ENCODE assay signal across 1 cellular context in the genomic region with DNA sequence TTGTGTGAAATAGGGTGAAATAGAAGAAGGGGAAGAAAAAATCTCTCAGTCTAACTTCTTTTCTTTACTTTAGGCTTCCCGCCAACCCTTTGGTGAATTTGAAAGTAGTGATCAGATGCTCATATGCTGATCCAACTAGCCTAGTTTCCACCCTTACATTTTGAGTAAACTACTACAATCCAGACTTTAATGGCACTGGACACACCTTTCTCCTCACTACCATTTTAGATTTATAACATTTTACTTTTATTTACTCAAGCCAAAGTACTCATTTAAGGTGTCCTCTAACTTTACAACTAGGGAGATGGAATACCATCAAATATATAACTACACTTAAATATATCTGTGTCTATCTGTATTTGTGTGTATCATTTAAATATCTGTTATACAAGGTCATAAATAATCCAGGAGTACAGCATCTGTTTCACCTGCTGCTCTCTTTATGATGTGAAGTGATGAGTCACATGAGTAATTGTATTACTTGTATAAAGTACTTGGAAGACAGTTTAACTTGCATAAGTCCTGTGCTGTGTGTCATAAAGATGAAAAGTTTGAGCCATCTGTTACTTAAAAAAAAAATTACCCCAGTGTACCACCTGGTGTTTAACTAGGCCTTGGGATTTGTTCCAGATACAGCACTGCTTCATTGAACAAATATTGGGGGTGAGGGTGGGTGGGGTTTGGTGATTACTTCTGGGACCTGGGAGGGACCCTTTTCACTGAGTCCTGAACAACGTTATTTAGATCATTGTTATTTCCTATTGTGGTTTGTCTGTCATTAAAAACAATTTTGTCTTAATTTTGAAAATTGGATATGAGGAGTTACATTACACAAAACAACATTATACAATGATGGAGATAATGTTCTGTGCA.
TF ChIP-seq lines count a peak whose summit lies in the region.

No MANE protein-coding gene starts in this region.

TF ChIP-seq in HEK293, 187 proteins besides CTCF, POLR2A, EP300 and RAD21 (continued from another document and continues in another):
- TF ChIP-seq, protein P1, sequence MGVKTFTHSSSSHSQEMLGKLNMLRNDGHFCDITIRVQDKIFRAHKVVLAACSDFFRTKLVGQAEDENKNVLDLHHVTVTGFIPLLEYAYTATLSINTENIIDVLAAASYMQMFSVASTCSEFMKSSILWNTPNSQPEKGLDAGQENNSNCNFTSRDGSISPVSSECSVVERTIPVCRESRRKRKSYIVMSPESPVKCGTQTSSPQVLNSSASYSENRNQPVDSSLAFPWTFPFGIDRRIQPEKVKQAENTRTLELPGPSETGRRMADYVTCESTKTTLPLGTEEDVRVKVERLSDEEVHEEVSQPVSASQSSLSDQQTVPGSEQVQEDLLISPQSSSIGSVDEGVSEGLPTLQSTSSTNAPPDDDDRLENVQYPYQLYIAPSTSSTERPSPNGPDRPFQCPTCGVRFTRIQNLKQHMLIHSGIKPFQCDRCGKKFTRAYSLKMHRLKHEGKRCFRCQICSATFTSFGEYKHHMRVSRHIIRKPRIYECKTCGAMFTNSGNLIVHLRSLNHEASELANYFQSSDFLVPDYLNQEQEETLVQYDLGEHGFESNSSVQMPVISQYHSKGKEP (tag by site-specific recombination; IDR thresholded peaks at IDR 0.05), result peak; percentile 59; the same call in 1 of the 2 replicates
- TF ChIP-seq ZNF10 (tag by site-specific recombination; IDR thresholded peaks at IDR 0.05), result peak; percentile 87; the same call in 1 of the 2 replicates
- TF ChIP-seq, protein P2, sequence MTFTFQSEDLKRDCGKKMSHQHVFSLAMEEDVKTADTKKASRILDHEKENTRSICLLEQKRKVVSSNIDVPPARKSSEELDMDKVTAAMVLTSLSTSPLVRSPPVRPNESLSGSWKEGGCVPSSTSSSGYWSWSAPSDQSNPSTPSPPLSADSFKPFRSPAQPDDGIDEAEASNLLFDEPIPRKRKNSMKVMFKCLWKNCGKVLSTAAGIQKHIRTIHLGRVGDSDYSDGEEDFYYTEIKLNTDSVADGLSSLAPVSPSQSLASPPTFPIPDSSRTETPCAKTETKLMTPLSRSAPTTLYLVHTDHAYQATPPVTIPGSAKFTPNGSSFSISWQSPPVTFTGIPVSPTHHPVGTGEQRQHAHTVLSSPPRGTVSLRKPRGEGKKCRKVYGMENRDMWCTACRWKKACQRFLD (tag by site-specific recombination; IDR thresholded peaks at IDR 0.05), result no peak
- no peak for TF ChIP-seq ZFHX2 (tag by site-specific recombination; conservative IDR thresholded peaks at IDR 0.05)
- TF ChIP-seq ZNF571 (tag by site-specific recombination; IDR thresholded peaks at IDR 0.05), result no peak
- TF ChIP-seq, protein P3, sequence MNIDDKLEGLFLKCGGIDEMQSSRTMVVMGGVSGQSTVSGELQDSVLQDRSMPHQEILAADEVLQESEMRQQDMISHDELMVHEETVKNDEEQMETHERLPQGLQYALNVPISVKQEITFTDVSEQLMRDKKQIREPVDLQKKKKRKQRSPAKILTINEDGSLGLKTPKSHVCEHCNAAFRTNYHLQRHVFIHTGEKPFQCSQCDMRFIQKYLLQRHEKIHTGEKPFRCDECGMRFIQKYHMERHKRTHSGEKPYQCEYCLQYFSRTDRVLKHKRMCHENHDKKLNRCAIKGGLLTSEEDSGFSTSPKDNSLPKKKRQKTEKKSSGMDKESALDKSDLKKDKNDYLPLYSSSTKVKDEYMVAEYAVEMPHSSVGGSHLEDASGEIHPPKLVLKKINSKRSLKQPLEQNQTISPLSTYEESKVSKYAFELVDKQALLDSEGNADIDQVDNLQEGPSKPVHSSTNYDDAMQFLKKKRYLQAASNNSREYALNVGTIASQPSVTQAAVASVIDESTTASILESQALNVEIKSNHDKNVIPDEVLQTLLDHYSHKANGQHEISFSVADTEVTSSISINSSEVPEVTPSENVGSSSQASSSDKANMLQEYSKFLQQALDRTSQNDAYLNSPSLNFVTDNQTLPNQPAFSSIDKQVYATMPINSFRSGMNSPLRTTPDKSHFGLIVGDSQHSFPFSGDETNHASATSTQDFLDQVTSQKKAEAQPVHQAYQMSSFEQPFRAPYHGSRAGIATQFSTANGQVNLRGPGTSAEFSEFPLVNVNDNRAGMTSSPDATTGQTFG (tag by site-specific recombination; IDR thresholded peaks at IDR 0.05; ENCODE audit: borderline replicate concordance), result no peak
- TF ChIP-seq ZXDB (tag by site-specific recombination; IDR thresholded peaks at IDR 0.05), result peak; percentile 44; the same call in 1 of the 2 replicates
- TF ChIP-seq BCL11B (tag by site-specific recombination; IDR thresholded peaks at IDR 0.05; ENCODE audit: low read depth), result peak; percentile 44
- TF ChIP-seq, protein P4, sequence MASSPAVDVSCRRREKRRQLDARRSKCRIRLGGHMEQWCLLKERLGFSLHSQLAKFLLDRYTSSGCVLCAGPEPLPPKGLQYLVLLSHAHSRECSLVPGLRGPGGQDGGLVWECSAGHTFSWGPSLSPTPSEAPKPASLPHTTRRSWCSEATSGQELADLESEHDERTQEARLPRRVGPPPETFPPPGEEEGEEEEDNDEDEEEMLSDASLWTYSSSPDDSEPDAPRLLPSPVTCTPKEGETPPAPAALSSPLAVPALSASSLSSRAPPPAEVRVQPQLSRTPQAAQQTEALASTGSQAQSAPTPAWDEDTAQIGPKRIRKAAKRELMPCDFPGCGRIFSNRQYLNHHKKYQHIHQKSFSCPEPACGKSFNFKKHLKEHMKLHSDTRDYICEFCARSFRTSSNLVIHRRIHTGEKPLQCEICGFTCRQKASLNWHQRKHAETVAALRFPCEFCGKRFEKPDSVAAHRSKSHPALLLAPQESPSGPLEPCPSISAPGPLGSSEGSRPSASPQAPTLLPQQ (tag by site-specific recombination; IDR thresholded peaks at IDR 0.05), result 0 out of 2 replicates have a peak, but pooled peaks have one; percentile 12
- TF ChIP-seq YY1 (tag by site-specific recombination; IDR thresholded peaks at IDR 0.05), result no peak
- TF ChIP-seq ZNF548 (tag by site-specific recombination; IDR thresholded peaks at IDR 0.05), result no peak
- TF ChIP-seq ZNF274 (IDR thresholded peaks at IDR 0.05; ENCODE audit: low read length), result no peak
- no peak for TF ChIP-seq ZNF274 (tag by site-specific recombination; IDR thresholded peaks at IDR 0.05; ENCODE audit: borderline replicate concordance)
- no peak for TF ChIP-seq ZNF350 (tag by site-specific recombination; IDR thresholded peaks at IDR 0.05)
- TF ChIP-seq ZNF140 (tag by site-specific recombination; IDR thresholded peaks at IDR 0.05), result no peak
- TF ChIP-seq, protein P5, sequence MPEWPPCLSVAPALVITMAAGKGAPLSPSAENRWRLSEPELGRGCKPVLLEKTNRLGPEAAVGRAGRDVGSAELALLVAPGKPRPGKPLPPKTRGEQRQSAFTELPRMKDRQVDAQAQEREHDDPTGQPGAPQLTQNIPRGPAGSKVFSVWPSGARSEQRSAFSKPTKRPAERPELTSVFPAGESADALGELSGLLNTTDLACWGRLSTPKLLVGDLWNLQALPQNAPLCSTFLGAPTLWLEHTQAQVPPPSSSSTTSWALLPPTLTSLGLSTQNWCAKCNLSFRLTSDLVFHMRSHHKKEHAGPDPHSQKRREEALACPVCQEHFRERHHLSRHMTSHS (tag by site-specific recombination; IDR thresholded peaks at IDR 0.05), result no peak
- TF ChIP-seq ZBTB17 (tag by site-specific recombination; IDR thresholded peaks at IDR 0.05), result peak; percentile 54; the same call in 1 of the 2 replicates
- TF ChIP-seq, protein P6, sequence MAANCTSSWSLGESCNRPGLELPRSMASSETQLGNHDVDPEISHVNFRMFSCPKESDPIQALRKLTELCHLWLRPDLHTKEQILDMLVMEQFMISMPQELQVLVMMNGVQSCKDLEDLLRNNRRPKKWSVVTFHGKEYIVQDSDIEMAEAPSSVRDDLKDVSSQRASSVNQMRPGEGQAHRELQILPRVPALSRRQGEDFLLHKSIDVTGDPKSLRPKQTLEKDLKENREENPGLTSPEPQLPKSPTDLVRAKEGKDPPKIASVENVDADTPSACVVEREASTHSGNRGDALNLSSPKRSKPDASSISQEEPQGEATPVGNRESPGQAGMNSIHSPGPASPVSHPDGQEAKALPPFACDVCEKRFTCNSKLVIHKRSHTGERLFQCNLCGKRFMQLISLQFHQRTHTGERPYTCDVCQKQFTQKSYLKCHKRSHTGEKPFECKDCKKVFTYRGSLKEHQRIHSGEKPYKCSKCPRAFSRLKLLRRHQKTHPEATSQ (tag by site-specific recombination; IDR thresholded peaks at IDR 0.05), result no peak
- TF ChIP-seq ZNF837 (tag by site-specific recombination; IDR thresholded peaks at IDR 0.05), result no peak
- TF ChIP-seq ZNF791 (tag by site-specific recombination; IDR thresholded peaks at IDR 0.05), result no peak
- TF ChIP-seq, protein P7, sequence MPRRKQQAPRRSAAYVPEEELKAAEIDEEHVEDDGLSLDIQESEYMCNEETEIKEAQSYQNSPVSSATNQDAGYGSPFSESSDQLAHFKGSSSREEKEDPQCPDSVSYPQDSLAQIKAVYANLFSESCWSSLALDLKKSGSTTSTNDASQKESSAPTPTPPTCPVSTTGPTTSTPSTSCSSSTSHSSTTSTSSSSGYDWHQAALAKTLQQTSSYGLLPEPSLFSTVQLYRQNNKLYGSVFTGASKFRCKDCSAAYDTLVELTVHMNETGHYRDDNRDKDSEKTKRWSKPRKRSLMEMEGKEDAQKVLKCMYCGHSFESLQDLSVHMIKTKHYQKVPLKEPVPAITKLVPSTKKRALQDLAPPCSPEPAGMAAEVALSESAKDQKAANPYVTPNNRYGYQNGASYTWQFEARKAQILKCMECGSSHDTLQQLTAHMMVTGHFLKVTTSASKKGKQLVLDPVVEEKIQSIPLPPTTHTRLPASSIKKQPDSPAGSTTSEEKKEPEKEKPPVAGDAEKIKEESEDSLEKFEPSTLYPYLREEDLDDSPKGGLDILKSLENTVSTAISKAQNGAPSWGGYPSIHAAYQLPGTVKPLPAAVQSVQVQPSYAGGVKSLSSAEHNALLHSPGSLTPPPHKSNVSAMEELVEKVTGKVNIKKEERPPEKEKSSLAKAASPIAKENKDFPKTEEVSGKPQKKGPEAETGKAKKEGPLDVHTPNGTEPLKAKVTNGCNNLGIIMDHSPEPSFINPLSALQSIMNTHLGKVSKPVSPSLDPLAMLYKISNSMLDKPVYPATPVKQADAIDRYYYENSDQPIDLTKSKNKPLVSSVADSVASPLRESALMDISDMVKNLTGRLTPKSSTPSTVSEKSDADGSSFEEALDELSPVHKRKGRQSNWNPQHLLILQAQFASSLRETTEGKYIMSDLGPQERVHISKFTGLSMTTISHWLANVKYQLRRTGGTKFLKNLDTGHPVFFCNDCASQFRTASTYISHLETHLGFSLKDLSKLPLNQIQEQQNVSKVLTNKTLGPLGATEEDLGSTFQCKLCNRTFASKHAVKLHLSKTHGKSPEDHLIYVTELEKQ (tag by site-specific recombination; IDR thresholded peaks at IDR 0.05; ENCODE audit: borderline replicate concordance), result peak; percentile 83
- TF ChIP-seq ZSCAN16 (tag by site-specific recombination; IDR thresholded peaks at IDR 0.05), result no peak
- TF ChIP-seq ZNF777 (tag by site-specific recombination; IDR thresholded peaks at IDR 0.05; ENCODE audit: borderline replicate concordance), result no peak
- TF ChIP-seq ZNF677 (tag by site-specific recombination; IDR thresholded peaks at IDR 0.05), result no peak
- TF ChIP-seq ZNF202 (tag by site-specific recombination; IDR thresholded peaks at IDR 0.05; ENCODE audit: borderline replicate concordance), result no peak
- no peak for TF ChIP-seq ZFP41 (tag by site-specific recombination; IDR thresholded peaks at IDR 0.05; ENCODE audit: borderline replicate concordance)
- TF ChIP-seq ZBTB48 (tag by site-specific recombination; IDR thresholded peaks at IDR 0.05), result no peak
- TF ChIP-seq ZNF302 (tag by site-specific recombination; IDR thresholded peaks at IDR 0.05; ENCODE audit: low read depth), result no peak
- TF ChIP-seq ZNF324 (tag by site-specific recombination; IDR thresholded peaks at IDR 0.05), result no peak
- TF ChIP-seq, protein P8, sequence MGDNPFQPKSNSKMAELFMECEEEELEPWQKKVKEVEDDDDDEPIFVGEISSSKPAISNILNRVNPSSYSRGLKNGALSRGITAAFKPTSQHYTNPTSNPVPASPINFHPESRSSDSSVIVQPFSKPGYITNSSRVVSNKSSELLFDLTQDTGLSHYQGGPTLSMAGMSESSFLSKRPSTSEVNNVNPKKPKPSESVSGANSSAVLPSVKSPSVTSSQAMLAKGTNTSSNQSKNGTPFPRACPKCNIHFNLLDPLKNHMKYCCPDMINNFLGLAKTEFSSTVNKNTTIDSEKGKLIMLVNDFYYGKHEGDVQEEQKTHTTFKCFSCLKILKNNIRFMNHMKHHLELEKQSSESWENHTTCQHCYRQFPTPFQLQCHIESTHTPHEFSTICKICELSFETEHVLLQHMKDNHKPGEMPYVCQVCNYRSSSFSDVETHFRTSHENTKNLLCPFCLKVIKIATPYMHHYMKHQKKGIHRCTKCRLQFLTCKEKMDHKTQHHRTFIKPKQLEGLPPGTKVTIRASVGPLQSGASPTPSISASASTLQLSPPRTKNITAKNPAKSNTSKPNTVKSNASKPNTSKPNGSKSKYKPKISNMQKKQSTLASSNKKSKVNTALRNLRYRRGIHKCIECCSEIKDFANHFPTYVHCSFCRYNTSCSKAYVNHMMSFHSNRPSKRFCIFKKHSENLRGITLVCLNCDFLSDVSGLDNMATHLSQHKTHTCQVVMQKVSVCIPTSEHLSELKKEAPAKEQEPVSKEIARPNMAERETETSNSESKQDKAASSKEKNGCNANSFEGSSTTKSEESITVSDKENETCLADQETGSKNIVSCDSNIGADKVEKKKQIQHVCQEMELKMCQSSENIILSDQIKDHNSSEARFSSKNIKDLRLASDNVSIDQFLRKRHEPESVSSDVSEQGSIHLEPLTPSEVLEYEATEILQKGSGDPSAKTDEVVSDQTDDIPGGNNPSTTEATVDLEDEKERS (tag by site-specific recombination; IDR thresholded peaks at IDR 0.05), result no peak
- TF ChIP-seq ZNF701 (tag by site-specific recombination; IDR thresholded peaks at IDR 0.05), result no peak
- TF ChIP-seq ZNF600 (tag by site-specific recombination; IDR thresholded peaks at IDR 0.05), result peak; percentile 56; the same call in 1 of the 2 replicates
- TF ChIP-seq HOXD13 (CRISPR knock-in tag; IDR thresholded peaks at IDR 0.05; ENCODE audit: borderline replicate concordance), result no peak
- TF ChIP-seq EGR2 (tag by site-specific recombination; IDR thresholded peaks at IDR 0.05; ENCODE audit: low read depth), result no peak
- TF ChIP-seq KLF9 (tag by site-specific recombination; IDR thresholded peaks at IDR 0.05; ENCODE audit: low read depth), result no peak
- no peak for TF ChIP-seq ZNF560 (tag by site-specific recombination; IDR thresholded peaks at IDR 0.05; ENCODE audit: borderline replicate concordance)
- peak; percentile 67 for TF ChIP-seq WT1 (tag by site-specific recombination; IDR thresholded peaks at IDR 0.05)
- TF ChIP-seq MYNN (tag by site-specific recombination; IDR thresholded peaks at IDR 0.05; ENCODE audit: borderline replicate concordance), result no peak
- TF ChIP-seq GLIS1 (tag by site-specific recombination; IDR thresholded peaks at IDR 0.05), result no peak
- no peak for TF ChIP-seq ZNF112 (tag by site-specific recombination; IDR thresholded peaks at IDR 0.05)
- no peak for TF ChIP-seq ZNF223 (tag by site-specific recombination; IDR thresholded peaks at IDR 0.05)
- TF ChIP-seq, protein P9, sequence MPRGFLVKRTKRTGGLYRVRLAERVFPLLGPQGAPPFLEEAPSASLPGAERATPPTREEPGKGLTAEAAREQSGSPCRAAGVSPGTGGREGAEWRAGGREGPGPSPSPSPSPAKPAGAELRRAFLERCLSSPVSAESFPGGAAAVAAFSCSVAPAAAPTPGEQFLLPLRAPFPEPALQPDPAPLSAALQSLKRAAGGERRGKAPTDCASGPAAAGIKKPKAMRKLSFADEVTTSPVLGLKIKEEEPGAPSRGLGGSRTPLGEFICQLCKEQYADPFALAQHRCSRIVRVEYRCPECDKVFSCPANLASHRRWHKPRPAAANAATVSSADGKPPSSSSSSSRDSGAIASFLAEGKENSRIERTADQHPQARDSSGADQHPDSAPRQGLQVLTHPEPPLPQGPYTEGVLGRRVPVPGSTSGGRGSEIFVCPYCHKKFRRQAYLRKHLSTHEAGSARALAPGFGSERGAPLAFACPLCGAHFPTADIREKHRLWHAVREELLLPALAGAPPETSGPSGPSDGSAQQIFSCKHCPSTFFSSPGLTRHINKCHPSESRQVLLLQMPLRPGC (tag by site-specific recombination; IDR thresholded peaks at IDR 0.05), result peak; percentile 51; the same call in 1 of the 2 replicates
